ENCODE assay signal across 19 cellular contexts in genomic region chr1:10787274-10787673, GRCh38. TPM values are rescaled to one million over a fixed set of nuclear protein-coding genes. Genes with fewer than 3 reads are reported as not detected.
DNase-seq lines count a peak whose midpoint lies in the region; ATAC-seq and TF ChIP-seq lines count a peak whose summit lies in the region.
"Had no signal": no experiment of that assay in that cellular context is flagged by ENCODE, and none has a peak within 500 bp of the region (broad histone marks: within the 10 kb centered on the region; RNA-seq: fewer than 3 reads in every experiment).

No MANE protein-coding gene starts in this region.

- peaks cover 21% of the 10 kb centered on the region for H3K27me3 Mint-ChIP-seq in activated T-helper 2 cell treated with anti-CD3 and anti-CD28 coated beads, Interferon-gamma antibody, Interleukin-2, Interleukin-4, amounts not matched to agents 10 μg/mL and 5 μg/mL and 100 μg/mL, durations not matched to agents 14 hours and 24 hours and 36 hours (ENCODE audit: low read depth)
- peaks cover 40% of the 10 kb centered on the region for H3K27me3 Mint-ChIP-seq in activated T-cell treated with anti-CD3 and anti-CD28 coated beads, Interleukin-2, amount 50 U/mL, for 72 hours (ENCODE audit: low read depth)

- no peak for ATAC-seq in Right ventricle myocardium superior (ENCODE audit: poor library complexity)
- no peak for ATAC-seq in activated T-cell treated with anti-CD3 and anti-CD28 coated beads, Interleukin-2, amount 50 U/mL, for 72 hours (replicated peaks in 1 of 2)
- ATAC-seq: A549 had no signal

- 89 to 91% methylated on average over 20 of the region's 20 CpGs for WGBS in sigmoid colon, 2 donors

- H3K4me3 ChIP-seq in left ventricle myocardium inferior (no peak overlapping the region), muscle layer of colon (ENCODE audit: low read depth in 1 of 2, low read length in 2 of 2) (no peak overlapping the region), sigmoid colon (no peak overlapping the region)
- H3K4me3 ChIP-seq: A549 had no signal

- H3K9ac ChIP-seq in muscle layer of colon (ENCODE audit: low read length), result no peak overlapping the region
- H3K9ac ChIP-seq: SK-N-SH had no signal

- H3K36me3 ChIP-seq in left ventricle myocardium inferior (no peaks in the 10 kb centered on the region), muscle layer of colon (ENCODE audit: insufficient read depth, low read length) (no peaks in the 10 kb centered on the region), sigmoid colon (no peaks in the 10 kb centered on the region)

- H3K9me3 ChIP-seq in left ventricle myocardium inferior (replicated peaks) (no peaks in the 10 kb centered on the region), muscle layer of colon (ENCODE audit: low read length) (no peaks in the 10 kb centered on the region), sigmoid colon (no peaks in the 10 kb centered on the region)
- H3K9me3 ChIP-seq: A549, SK-N-SH had no signal

- TF ChIP-seq POLR2A in sigmoid colon (IDR thresholded peaks at IDR 0.05), result no peak

- no peak overlapping the region for H3K27ac Mint-ChIP-seq in activated T-helper 2 cell treated with anti-CD3 and anti-CD28 coated beads, Interferon-gamma antibody, Interleukin-2, Interleukin-4, amounts not matched to agents 10 μg/mL and 5 μg/mL and 100 μg/mL, durations not matched to agents 14 hours and 24 hours and 36 hours
- H3K27ac Mint-ChIP-seq in activated T-cell treated with anti-CD3 and anti-CD28 coated beads, Interleukin-2, amount 50 U/mL, for 72 hours, result no peak overlapping the region
- H3K27ac Mint-ChIP-seq: CD4-positive, alpha-beta T cell; HFFc6 had no signal

- intact Hi-C loops in left ventricle myocardium inferior (cut with micrococcal nuclease), result no loop called here
- intact Hi-C loops in Right ventricle myocardium superior (cut with DNase I), result no loop called here
- intact Hi-C loops in sigmoid colon (cut with DNase I), result loop anchor here (5.0 kb wide), 1 partner anchor 60 kb away; no protein-coding TSS in a partner anchor
- intact Hi-C loops in activated T-helper 2 cell treated with anti-CD3 and anti-CD28 coated beads, Interferon-gamma antibody, Interleukin-2, Interleukin-4, amounts not matched to agents 10 μg/mL and 5 μg/mL and 100 μg/mL, durations not matched to agents 14 hours and 24 hours and 36 hours (cut with micrococcal nuclease), result no loop called here

- H3K4me3 Mint-ChIP-seq in activated T-helper 2 cell treated with anti-CD3 and anti-CD28 coated beads, Interferon-gamma antibody, Interleukin-2, Interleukin-4, amounts not matched to agents 10 μg/mL and 5 μg/mL and 100 μg/mL, durations not matched to agents 14 hours and 24 hours and 36 hours (ENCODE audit: low read depth), result no peak overlapping the region
- no peak overlapping the region for H3K4me3 Mint-ChIP-seq in activated T-cell treated with anti-CD3 and anti-CD28 coated beads, Interleukin-2, amount 50 U/mL, for 72 hours
- H3K4me3 Mint-ChIP-seq: CD4-positive, alpha-beta T cell; HFFc6 had no signal

- no peak for DNase-seq in left ventricle myocardium inferior
- DNase-seq in Right ventricle myocardium superior, result no peak
- DNase-seq in NCI-H1105 (lab: John Stamatoyannopoulos, UW), result peak; percentile 67
- no peak for DNase-seq in sigmoid colon
- no peak for DNase-seq in NCI-H345 (lab: John Stamatoyannopoulos, UW)
- no peak for DNase-seq in activated T-helper 2 cell treated with anti-CD3 and anti-CD28 coated beads, Interferon-gamma antibody, Interleukin-2, Interleukin-4, amounts not matched to agents 10 μg/mL and 5 μg/mL and 100 μg/mL, durations not matched to agents 14 hours and 24 hours and 36 hours (ENCODE audit: low spot score)
- no peak for DNase-seq in activated T-cell treated with anti-CD3 and anti-CD28 coated beads, Interleukin-2, amount 50 U/mL, for 72 hours
- DNase-seq: Calu3; CD4-positive, alpha-beta T cell; GF-D8; HFFc6; KG1; MV-4-11; NCI-H2171 treated with DMSO at 0.1 percent for 48 hours; NCI-H446 treated with DMSO at 0.1 percent for 48 hours; SHP77 treated with DMSO at 0.1 percent for 48 hours; SK-N-SH had no signal

- no peaks in the 10 kb centered on the region for H3K9me3 Mint-ChIP-seq in activated T-helper 2 cell treated with anti-CD3 and anti-CD28 coated beads, Interferon-gamma antibody, Interleukin-2, Interleukin-4, amounts not matched to agents 10 μg/mL and 5 μg/mL and 100 μg/mL, durations not matched to agents 14 hours and 24 hours and 36 hours
- H3K9me3 Mint-ChIP-seq in activated T-cell treated with anti-CD3 and anti-CD28 coated beads, Interleukin-2, amount 50 U/mL, for 72 hours, result no peaks in the 10 kb centered on the region
- H3K9me3 Mint-ChIP-seq: CD4-positive, alpha-beta T cell; HFFc6 had no signal

- no peaks in the 10 kb centered on the region for H3K4me1 Mint-ChIP-seq in activated T-helper 2 cell treated with anti-CD3 and anti-CD28 coated beads, Interferon-gamma antibody, Interleukin-2, Interleukin-4, amounts not matched to agents 10 μg/mL and 5 μg/mL and 100 μg/mL, durations not matched to agents 14 hours and 24 hours and 36 hours (ENCODE audit: low read depth)
- no peaks in the 10 kb centered on the region for H3K4me1 Mint-ChIP-seq in activated T-cell treated with anti-CD3 and anti-CD28 coated beads, Interleukin-2, amount 50 U/mL, for 72 hours (ENCODE audit: low read depth)

- H3K27ac ChIP-seq in left ventricle myocardium inferior (replicated peaks) (peak overlapping the region; percentile 44), muscle layer of colon (ENCODE audit: low read depth, low read length) (peak overlapping the region; percentile 12), sigmoid colon (peak overlapping the region in 3 of 4 donors; percentile 89 to 92 (median 91))
- H3K27ac ChIP-seq: A549 had no signal

- no peak for TF ChIP-seq EP300 in sigmoid colon (IDR thresholded peaks at IDR 0.05)

- H3K4me1 ChIP-seq in left ventricle myocardium inferior (peaks cover 96% of the 10 kb centered on the region), muscle layer of colon (ENCODE audit: insufficient read depth, low read length) (peaks cover 72% of the 10 kb centered on the region), sigmoid colon (peaks cover 0 to 92% (median 60%) of the 10 kb centered on the region in 4 donors)

- H3K27me3 ChIP-seq in left ventricle myocardium inferior (ENCODE audit: low read depth) (peaks cover 29% of the 10 kb centered on the region), muscle layer of colon (ENCODE audit: control insufficient read depth in 1 of 2, insufficient read depth in 2 of 2, low read length in 2 of 2) (peaks cover 0 to 5% of the 10 kb centered on the region in 2 donors), sigmoid colon (peaks cover 0 to 3% (median 0%) of the 10 kb centered on the region in 3 donors)

- TF ChIP-seq CTCF in left ventricle myocardium inferior (IDR thresholded peaks at IDR 0.05; ENCODE audit: borderline replicate concordance) (no peak), sigmoid colon (IDR thresholded peaks at IDR 0.05) (no peak)

- H3K36me3 Mint-ChIP-seq in activated T-helper 2 cell treated with anti-CD3 and anti-CD28 coated beads, Interferon-gamma antibody, Interleukin-2, Interleukin-4, amounts not matched to agents 10 μg/mL and 5 μg/mL and 100 μg/mL, durations not matched to agents 14 hours and 24 hours and 36 hours (ENCODE audit: low read depth), result no peaks in the 10 kb centered on the region
- no peaks in the 10 kb centered on the region for H3K36me3 Mint-ChIP-seq in activated T-cell treated with anti-CD3 and anti-CD28 coated beads, Interleukin-2, amount 50 U/mL, for 72 hours (ENCODE audit: insufficient read depth in 2 of 2)

RNA-seq across cellular contexts. Expression of gene CASZ1, which starts 9.2 kb away (rescaled TPM):
- total RNA-seq in left ventricle myocardium inferior (56.3 TPM), Right ventricle myocardium superior (50.3 TPM), sigmoid colon (10 to 100 TPM; 12.7 to 47.9 (median 32.3) TPM)
- 10 to 100 TPM in 1 of 3 donors, 1 to 10 TPM in 2; 4.2 to 23.6 (median 9.2) TPM for polyA plus RNA-seq in sigmoid colon
- 8.6 and 9.9 TPM in 2 replicates for total RNA-seq in activated T-helper 2 cell treated with anti-CD3 and anti-CD28 coated beads, Interferon-gamma antibody, Interleukin-2, Interleukin-4, amounts not matched to agents 10 μg/mL and 5 μg/mL and 100 μg/mL, durations not matched to agents 14 hours and 24 hours and 36 hours
- 10 to 100 TPM; 14.7 to 15.5 TPM for total RNA-seq in activated T-cell treated with anti-CD3 and anti-CD28 coated beads, Interleukin-2, amount 50 U/mL, for 72 hours

Comparison
In these comparisons a context has a peak if more than half of its experiments do, and no peak if none do; other contexts are left out.
1. H3K27ac ChIP-seq: peak in every context shown above with its lines; median percentile 91 in sigmoid colon; 44 in left ventricle myocardium inferior; 12 in muscle layer of colon.